Comparison of ENCODE assay signal across 19 cellular contexts in the genomic region with DNA sequence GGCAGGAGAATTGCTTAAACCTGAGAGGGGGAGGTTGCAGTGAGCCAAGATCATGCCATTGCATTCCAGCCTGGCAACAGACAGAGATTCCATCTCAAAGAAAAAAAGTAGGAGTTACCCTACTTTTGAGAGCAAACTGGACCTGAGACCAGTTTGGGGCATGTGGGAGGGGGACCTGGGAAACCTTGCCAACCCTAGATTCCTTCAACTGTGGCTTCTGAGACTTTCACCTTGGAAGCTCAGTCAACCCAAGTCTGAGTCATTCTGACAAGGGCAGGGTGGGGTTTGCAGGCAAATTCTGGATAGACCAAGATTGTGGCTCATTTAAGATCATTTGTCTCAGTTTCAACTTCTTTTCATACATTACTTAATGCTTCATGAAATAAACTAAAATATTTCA. TPM values are rescaled to one million over a fixed set of nuclear protein-coding genes. Genes with fewer than 3 reads are reported as not detected.
DNase-seq lines count a peak whose midpoint lies in the region; ATAC-seq, FAIRE-seq and TF ChIP-seq lines count a peak whose summit lies in the region.
"Had no signal": no experiment of that assay in that cellular context is flagged by ENCODE, and none has a peak within 500 bp of the region (broad histone marks: within the 10 kb centered on the region; RNA-seq: fewer than 3 reads in every experiment).

No MANE protein-coding gene starts in this region.

- dilution Hi-C loops in mammary epithelial cell (cut with HindIII; ENCODE audit: low sequenced_read_pairs) = no loop called here

- DNase-seq in HepG2 (ENCODE audit: low spot score) (no peak), right lobe of liver (no peak), RWPE1 (ENCODE audit: low spot score) (peak; percentile 38), mammary epithelial cell (peak; percentile 48), NCI-H748 treated with DMSO at 0.1 percent for 48 hours (lab: John Stamatoyannopoulos, UW) (no peak), D721Med (ENCODE audit: insufficient read length, low spot score) (no peak), NCI-H446 treated with DMSO at 0.1 percent for 48 hours (lab: John Stamatoyannopoulos, UW) (no peak)
- peak; percentile 32 for DNase-seq in stimulated activated naive CD8-positive, alpha-beta T cell treated with anti-CD3 and anti-CD28 coated beads, Interleukin-15, Interleukin-2, amounts not matched to agents 100 U/mL and 50 U/mL, for 24 hours
- DNase-seq: caudate nucleus; foreskin melanocyte; KG1; left ventricle myocardium inferior; NCI-H1105 treated with DMSO at 0.1 percent for 48 hours; NCI-H2171 treated with DMSO at 0.1 percent for 48 hours; NK-92 treated with Interleukin-12 subunit alpha and Interleukin-12 subunit beta, amount 100 ng/mL, for 24 hours; small intestine; substantia nigra had no signal

- TF ChIP-seq POLR2A in HepG2 (IDR thresholded peaks at IDR 0.05; ENCODE audit: insufficient read depth in 1 of 2, low read depth in 2 of 2, low read length in 2 of 2) = no peak
- no peak for TF ChIP-seq POLR2A in right lobe of liver (IDR thresholded peaks at IDR 0.05)

- intact Hi-C loops in HepG2 (cut with micrococcal nuclease; ENCODE audit: unreplicated experiment) (loop anchor here (1.0 to 5.0 kb wide), 5 partner anchors 22 to 360 kb away; no protein-coding TSS in a partner anchor), right lobe of liver (cut with DNase I) (loop anchor here (10.0 kb wide), 2 partner anchors 62 to 78 kb away; no protein-coding TSS in a partner anchor), mammary epithelial cell (cut with micrococcal nuclease) (loop anchor here (1.0 kb wide), 3 partner anchors 65 to 360 kb away; no protein-coding TSS in a partner anchor)

- ATAC-seq in HepG2 (no peak), right lobe of liver (no peak)
- ATAC-seq in stimulated activated naive CD8-positive, alpha-beta T cell treated with anti-CD3 and anti-CD28 coated beads, Interleukin-15, Interleukin-2, amounts not matched to agents 100 U/mL and 50 U/mL, for 24 hours = peak; percentile 56
- ATAC-seq: Right ventricle myocardium inferior had no signal

- no peak for TF ChIP-seq EP300 in HepG2 (IDR thresholded peaks at IDR 0.05; ENCODE audit: low read depth in 2 of 2, low read length in 2 of 2)
- TF ChIP-seq EP300 in HepG2 (CRISPR knock-in tag; IDR thresholded peaks at IDR 0.05; ENCODE audit: borderline replicate concordance) = no peak

- H3K27ac ChIP-seq in HepG2 (ENCODE audit: extremely low read length, insufficient read depth, low read length) (no peak overlapping the region), right lobe of liver (no peak overlapping the region), RWPE1 (no peak overlapping the region), mammary epithelial cell (ENCODE audit: insufficient read depth, low read depth, low read length) (no peak overlapping the region)
- H3K27ac ChIP-seq: left ventricle myocardium inferior, parathyroid adenoma had no signal

- TF ChIP-seq RAD21 in HepG2 (CRISPR knock-in tag; IDR thresholded peaks at IDR 0.05) = no peak

- no peaks in the 10 kb centered on the region for H3K9me3 ChIP-seq in HepG2 (ENCODE audit: low read length)
- H3K9me3 ChIP-seq in right lobe of liver = no peaks in the 10 kb centered on the region
- H3K9me3 ChIP-seq in mammary epithelial cell (replicated peaks; ENCODE audit: insufficient read depth, low read length) = no peaks in the 10 kb centered on the region
- H3K9me3 ChIP-seq: left ventricle myocardium inferior had no signal

- H3K27me3 ChIP-seq in HepG2 (ENCODE audit: control insufficient read depth in 1 of 2, insufficient read depth in 2 of 2, low read length in 2 of 2) = peaks cover 2 to 10% of the 10 kb centered on the region in 2 experiments; a peak in 2 of 5 replicates
- no peaks in the 10 kb centered on the region for H3K27me3 ChIP-seq in right lobe of liver
- H3K27me3 ChIP-seq in mammary epithelial cell (ENCODE audit: insufficient read depth, low read length) = no peaks in the 10 kb centered on the region

- peak overlapping the region; percentile 3 for H2AFZ ChIP-seq in HepG2 (ENCODE audit: low read length)
- no peak overlapping the region for H2AFZ ChIP-seq in mammary epithelial cell (ENCODE audit: low read depth, low read length)
- H2AFZ ChIP-seq: parathyroid adenoma had no signal

- no peak overlapping the region for H3K4me2 ChIP-seq in HepG2 (ENCODE audit: low read depth, low read length)
- H3K4me2 ChIP-seq in mammary epithelial cell (ENCODE audit: insufficient read depth, low read depth, low read length) = no peak overlapping the region

- H3K4me3 ChIP-seq in HepG2 (replicated peaks in 1 of 3; ENCODE audit: insufficient read depth in 1 of 3, low read depth in 2 of 3, low read length in 3 of 3) = no peak overlapping the region
- H3K4me3 ChIP-seq in right lobe of liver = no peak overlapping the region
- no peak overlapping the region for H3K4me3 ChIP-seq in mammary epithelial cell (replicated peaks in 1 of 3; ENCODE audit: insufficient read depth in 1 of 3, low read depth in 2 of 3, low read length in 3 of 3)
- H3K4me3 ChIP-seq: left ventricle myocardium inferior had no signal

- H4K20me1 ChIP-seq in HepG2 (ENCODE audit: insufficient read depth, low read length) = no peaks in the 10 kb centered on the region
- H4K20me1 ChIP-seq in mammary epithelial cell (ENCODE audit: insufficient read depth, low read length) = no peaks in the 10 kb centered on the region

- no peaks in the 10 kb centered on the region for H3K36me3 ChIP-seq in HepG2 (replicated peaks in 1 of 2; ENCODE audit: control insufficient read depth in 1 of 2, insufficient read depth in 2 of 2, low read length in 2 of 2)
- no peaks in the 10 kb centered on the region for H3K36me3 ChIP-seq in right lobe of liver
- H3K36me3 ChIP-seq in mammary epithelial cell (ENCODE audit: insufficient read depth, low read length) = no peaks in the 10 kb centered on the region
- H3K36me3 ChIP-seq: left ventricle myocardium inferior had no signal

- H3K4me1 ChIP-seq in HepG2 (ENCODE audit: insufficient read depth, low read length) (peaks cover 7% of the 10 kb centered on the region; the same call in 1 of the 2 replicates), right lobe of liver (peaks cover 0 to 3% (median 0%) of the 10 kb centered on the region in 4 donors), mammary epithelial cell (ENCODE audit: insufficient read depth, low read length) (peaks cover 6% of the 10 kb centered on the region)
- H3K4me1 ChIP-seq: left ventricle myocardium inferior, parathyroid adenoma had no signal

- no peak for FAIRE-seq in HepG2 (lab: Jason Lieb, UNC)
- FAIRE-seq in D721Med (lab: Jason Lieb, UNC) = no peak
- FAIRE-seq: small intestine had no signal

- POLR2A ChIA-PET in HepG2 (lab: Yijun Ruan, JAX) (no interaction called here), RWPE1 (lab: Yijun Ruan, JAX; ENCODE audit: low non-redundant PET) (interaction anchor here (1.5 kb wide), 1 partner anchor 23 kb away, joined by 4 read pairs; the partner anchor contains the start of gene SIAH2)

- in situ Hi-C loops in HepG2 (cut with HindIII; ENCODE audit: extremely low pct_ligation_motif_present, low pct_unique_long_range_greater_than_20kb) (loop anchor here (5.0 to 10.0 kb wide), 2 partner anchors 48 to 81 kb away; no protein-coding TSS in a partner anchor), mammary epithelial cell (cut with MboI; ENCODE audit: low sequenced_read_pairs in 2 of 2) (loop anchor here in 1 of 2 donors (25.0 kb wide), 1 partner anchor 351 kb away; no protein-coding TSS in a partner anchor)

- TF ChIP-seq CTCF in HepG2 (CRISPR knock-in tag; IDR thresholded peaks at IDR 0.05) (no peak), right lobe of liver (IDR thresholded peaks at IDR 0.05) (no peak), RWPE1 (conservative IDR thresholded peaks at IDR 0.05; ENCODE audit: low read depth) (no peak), mammary epithelial cell (conservative IDR thresholded peaks at IDR 0.05 in 1 of 2, IDR thresholded peaks at IDR 0.05 in 1 of 2; ENCODE audit: extremely low read depth in 1 of 2, insufficient read depth in 1 of 2, low read depth in 1 of 2, low read length in 2 of 2) (no peak), D721Med (IDR thresholded peaks at IDR 0.05; ENCODE audit: insufficient read depth, missing control alignments) (no peak)

- no TSS peak for BruUV-seq in HepG2 (replicated peaks; lab: Mats Ljungman, UMichigan)
- no TSS peak for BruUV-seq in mammary epithelial cell (replicated peaks; lab: Mats Ljungman, UMichigan)

- CTCF ChIA-PET in HepG2 (lab: Yijun Ruan, JAX; ENCODE audit: low intra/inter-chr PET ratio, low total read pairs) = interaction anchor here (1.7 to 3.0 kb wide), 3 partner anchors 44 to 78 kb away, joined by 7 to 21 read pairs (median 8); no protein-coding TSS in a partner anchor
- CTCF ChIA-PET in RWPE1 (lab: Yijun Ruan, JAX) = no interaction called here
- CTCF ChIA-PET in mammary epithelial cell (lab: Charles Lee; ENCODE audit: low non-redundant PET) = interaction anchor here (0.6 kb wide), 2 partner anchors 56 to 76 kb away, joined by 3 to 5 read pairs; no protein-coding TSS in a partner anchor

- H3K9ac ChIP-seq in HepG2 (ENCODE audit: insufficient read depth, low read depth, low read length) (no peak overlapping the region), mammary epithelial cell (ENCODE audit: insufficient read depth, low read length) (no peak overlapping the region)
- H3K9ac ChIP-seq: parathyroid adenoma had no signal

- H3K79me2 ChIP-seq in HepG2 (ENCODE audit: insufficient read depth, low read length) = no peaks in the 10 kb centered on the region
- H3K79me2 ChIP-seq in mammary epithelial cell (ENCODE audit: insufficient read depth, low read length) = no peaks in the 10 kb centered on the region
- H3K79me2 ChIP-seq: parathyroid adenoma had no signal

RNA-seq across cellular contexts. Expression of gene SIAH2, which starts 23.8 kb away (rescaled TPM):
- total RNA-seq in HepG2 (2016; rRNA removed; fragmentation: Illumina TruSeq; extraction: Trizol) = 71.8 and 79.5 TPM in 2 replicates
- 41.9 and 49.0 TPM in 2 replicates for total RNA-seq in HepG2 (2016; cell fraction: cytosol; rRNA removed; fragmentation: Illumina TruSeq; extraction: Trizol; ENCODE audit: low read depth)
- total RNA-seq in HepG2 (2016; cell fraction: insoluble cytoplasmic fraction; rRNA removed; fragmentation: Illumina TruSeq; extraction: Trizol) = 64.5 and 73.0 TPM in 2 replicates
- 102 and 124 TPM in 2 replicates for total RNA-seq in HepG2 (2016; cell fraction: membrane; rRNA removed; fragmentation: Illumina TruSeq; extraction: Trizol)
- 38.0 and 42.7 TPM in 2 replicates for total RNA-seq in HepG2 (2016; cell fraction: nucleus; rRNA removed; fragmentation: Illumina TruSeq; extraction: Trizol)
- polyA plus RNA-seq in HepG2 (2011; rRNA removed) = 117 and 140 TPM in 2 replicates
- polyA plus RNA-seq in HepG2 (2011; cell fraction: cytosol; rRNA removed) = 63.7 and 115 TPM in 2 replicates
- polyA plus RNA-seq in HepG2 (2011; cell fraction: nucleus; rRNA removed) = 132 and 149 TPM in 2 replicates
- polyA plus RNA-seq in HepG2 (2012) = 62.2 and 69.8 TPM in 2 replicates
- polyA plus RNA-seq in HepG2 (2016; cell fraction: cytosol; fragmentation: Illumina TruSeq; extraction: Trizol; ENCODE audit: low read depth) = 51.8 and 68.8 TPM in 2 replicates
- polyA plus RNA-seq in HepG2 (2016; cell fraction: insoluble cytoplasmic fraction; fragmentation: Illumina TruSeq; extraction: Trizol; ENCODE audit: low read depth) = 103 and 110 TPM in 2 replicates
- polyA plus RNA-seq in HepG2 (2016; cell fraction: membrane; fragmentation: Illumina TruSeq; extraction: Trizol; ENCODE audit: low read depth) = 106 and 126 TPM in 2 replicates
- polyA plus RNA-seq in HepG2 (2016; cell fraction: nucleus; fragmentation: Illumina TruSeq; extraction: Trizol; ENCODE audit: insufficient read depth, low read depth) = 70.3 and 71.0 TPM in 2 replicates
- 134 and 280 TPM in 2 replicates for polyA minus RNA-seq in HepG2 (2011; rRNA and poly(A)+ RNA removed; ENCODE audit: low replicate concordance)
- 79.8 and 91.3 TPM in 2 replicates for polyA minus RNA-seq in HepG2 (2011; cell fraction: cytosol; rRNA and poly(A)+ RNA removed)
- 24.6 and 28.0 TPM in 2 replicates for polyA minus RNA-seq in HepG2 (2011; cell fraction: nucleus; rRNA and poly(A)+ RNA removed)
- total RNA-seq in right lobe of liver = 10 to 100 TPM; 20.5 to 53.0 (median 36.5) TPM
- 10 to 100 TPM; 23.7 to 30.5 TPM for total RNA-seq in mammary epithelial cell
- polyA plus RNA-seq in mammary epithelial cell = 23.9 TPM
- 91.7 TPM for polyA minus RNA-seq in mammary epithelial cell

Comparison
In these comparisons a context has a peak if more than half of its experiments do, and no peak if none do; other contexts are left out.
1. DNase-seq: peak in RWPE1 (single experiment), mammary epithelial cell (single experiment) and stimulated activated naive CD8-positive, alpha-beta T cell treated with anti-CD3 and anti-CD28 coated beads, Interleukin-15, Interleukin-2, amounts not matched to agents 100 U/mL and 50 U/mL, for 24 hours (single experiment); none in HepG2 (single experiment), right lobe of liver (0 of 3), NCI-H748 treated with DMSO at 0.1 percent for 48 hours (single experiment), D721Med (single experiment) and NCI-H446 treated with DMSO at 0.1 percent for 48 hours (single experiment).